3 cellular contexts compared by ENCODE assay signal in genomic region chr1:220888665-220888986, GRCh38.
TF ChIP-seq lines count a peak whose summit lies in the region.

No MANE protein-coding gene starts in this region.

TF ChIP-seq in GM23338, 12 proteins besides CTCF, POLR2A, EP300 and RAD21:
- peak; percentile 57 for TF ChIP-seq EZH2 (IDR thresholded peaks at IDR 0.05; ENCODE audit: low read depth, unreplicated experiment)
- TF ChIP-seq POLR2AphosphoS5 (IDR thresholded peaks at IDR 0.05; ENCODE audit: low read depth): no peak; the same call in 1 of the 2 replicates
- TF ChIP-seq NANOG (IDR thresholded peaks at IDR 0.05; ENCODE audit: borderline replicate concordance): no peak
- TF ChIP-seq ETS1 (IDR thresholded peaks at IDR 0.05): no peak

TF ChIP-seq in HEK293, 187 proteins besides CTCF, POLR2A, EP300 and RAD21:
- TF ChIP-seq KLF7 (tag by site-specific recombination; IDR thresholded peaks at IDR 0.05; ENCODE audit: borderline replicate concordance) (no peak), ZNF555 (tag by site-specific recombination; conservative IDR thresholded peaks at IDR 0.05) (no peak), ZNF239 (tag by site-specific recombination; IDR thresholded peaks at IDR 0.05) (no peak), SCRT2 (tag by site-specific recombination; IDR thresholded peaks at IDR 0.05) (peak; percentile 51), ZBTB10 (tag by site-specific recombination; IDR thresholded peaks at IDR 0.05) (no peak)

TF ChIP-seq in H1, 55 proteins besides CTCF, POLR2A, EP300 and RAD21:
- TF ChIP-seq CTBP2 (IDR thresholded peaks at IDR 0.05; ENCODE audit: borderline replicate concordance, insufficient read depth, insufficient read length, low read length) (peak; percentile 46), TCF12 (IDR thresholded peaks at IDR 0.05; ENCODE audit: low read depth, low read length) (no peak), SIN3A (conservative IDR thresholded peaks at IDR 0.05 in 1 of 2, IDR thresholded peaks at IDR 0.05 in 1 of 2; ENCODE audit: low read depth in 1 of 2, low read length in 2 of 2) (no peak), POU5F1 (IDR thresholded peaks at IDR 0.05; ENCODE audit: low read depth, low read length) (no peak), ASH2L (IDR thresholded peaks at IDR 0.05; ENCODE audit: low read length) (no peak), TEAD4 (IDR thresholded peaks at IDR 0.05; ENCODE audit: low read depth, low read length) (no peak), RNF2 (IDR thresholded peaks at IDR 0.05; ENCODE audit: borderline replicate concordance, low read depth, low read length, missing control alignments, poor library complexity, severe bottlenecking) (peak; percentile 91), E2F6 (IDR thresholded peaks at IDR 0.05) (no peak), SP1 (IDR thresholded peaks at IDR 0.05; ENCODE audit: low read depth, low read length) (0 out of 2 replicates have a peak, but pooled peaks have one; percentile 6), KDM4A (IDR thresholded peaks at IDR 0.05; ENCODE audit: low read depth, low read length, severe bottlenecking) (no peak), POLR2AphosphoS5 (IDR thresholded peaks at IDR 0.05; ENCODE audit: low read depth, low read length) (no peak), CBX8 (IDR thresholded peaks at IDR 0.05; ENCODE audit: borderline replicate concordance, low read depth, low read length) (peak; percentile 78; the same call in 1 of the 2 replicates), BCL11A (IDR thresholded peaks at IDR 0.05; ENCODE audit: low read depth in 2 of 2, low read length in 2 of 2) (no peak), SRF (IDR thresholded peaks at IDR 0.05; ENCODE audit: low read depth, low read length) (no peak), FOSL1 (IDR thresholded peaks at IDR 0.05; ENCODE audit: insufficient read depth, low read depth, low read length) (no peak), HDAC2 (IDR thresholded peaks at IDR 0.05; ENCODE audit: borderline replicate concordance in 1 of 2, low read depth in 2 of 2, low read length in 2 of 2) (no peak), ATF3 (IDR thresholded peaks at IDR 0.05; ENCODE audit: insufficient read depth, low read depth, low read length) (no peak), CHD7 (IDR thresholded peaks at IDR 0.05; ENCODE audit: insufficient replicate concordance, low read length) (no peak), GTF2F1 (IDR thresholded peaks at IDR 0.05; ENCODE audit: borderline replicate concordance, low read depth, low read length) (no peak), SP2 (IDR thresholded peaks at IDR 0.05; ENCODE audit: low read length) (no peak), KDM1A (IDR thresholded peaks at IDR 0.05; ENCODE audit: borderline replicate concordance, low read length) (no peak)
